ENCODE assay signal across 8 cellular contexts in the genomic region with DNA sequence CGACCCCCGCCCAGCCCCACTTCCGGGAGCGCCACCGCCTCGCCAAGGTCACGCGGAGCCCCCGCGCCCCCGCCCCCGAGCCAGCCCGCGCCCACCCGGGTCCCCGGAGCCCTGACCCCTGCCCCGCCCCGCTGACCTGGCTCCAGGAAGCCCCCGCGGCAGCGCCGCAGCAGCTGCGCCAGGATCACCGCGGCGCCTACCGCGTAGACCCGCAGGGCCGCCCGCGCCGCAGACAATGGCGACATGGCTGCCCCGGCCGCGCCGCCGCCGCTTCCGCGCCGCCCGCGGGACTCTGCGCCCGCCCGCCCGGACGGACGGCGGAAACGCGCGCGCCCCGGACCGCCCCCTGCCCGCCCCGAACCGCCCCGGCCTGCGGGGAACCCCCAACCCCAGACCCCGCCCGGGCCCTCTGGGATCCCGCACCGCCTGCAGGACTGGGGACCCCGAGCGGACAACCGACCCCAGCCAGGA. TPM values are rescaled to one million over a fixed set of nuclear protein-coding genes. Genes with fewer than 3 reads are reported as not detected.
DNase-seq lines count a peak whose midpoint lies in the region; TF ChIP-seq lines count a peak whose summit lies in the region.

A gene with protein sequence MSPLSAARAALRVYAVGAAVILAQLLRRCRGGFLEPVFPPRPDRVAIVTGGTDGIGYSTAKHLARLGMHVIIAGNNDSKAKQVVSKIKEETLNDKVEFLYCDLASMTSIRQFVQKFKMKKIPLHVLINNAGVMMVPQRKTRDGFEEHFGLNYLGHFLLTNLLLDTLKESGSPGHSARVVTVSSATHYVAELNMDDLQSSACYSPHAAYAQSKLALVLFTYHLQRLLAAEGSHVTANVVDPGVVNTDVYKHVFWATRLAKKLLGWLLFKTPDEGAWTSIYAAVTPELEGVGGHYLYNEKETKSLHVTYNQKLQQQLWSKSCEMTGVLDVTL (minus strand): TSS at position 296 of the 471 bp plus-strand sequence. CDS start 51 bp downstream, at position 245.
A gene (minus strand): TSS at position 296 of the 471 bp plus-strand sequence. CDS start 10,257 bp downstream, outside the sequence.

- peak within 1 kb of the TSS; percentile 80 for H3K27ac Mint-ChIP-seq in HFFc6

- DNase-seq in HFFc6: no peak
- DNase-seq in RPMI8226: peak; percentile 58
- no peak for DNase-seq in astrocyte of the cerebellum (ENCODE audit: low read depth)
- DNase-seq in iPS-NIHi11 (ENCODE audit: low spot score): peak; percentile 81
- DNase-seq in stimulated activated CD4-positive, alpha-beta T cell treated with anti-CD3 and anti-CD28 coated beads, Interleukin-15, amount 100 ng/mL, for 24 hours: peak; percentile 71
- no peak for DNase-seq in effector CD8-positive, alpha-beta T cell (lab: John Stamatoyannopoulos, UW)
- no peak for DNase-seq in NCI-H446 treated with DMSO at 0.1 percent for 48 hours (lab: John Stamatoyannopoulos, UW)

- H3K4me1 ChIP-seq in ES-I3 (ENCODE audit: insufficient read depth, low read length): peaks cover 10% of the 10 kb centered on the region; the same call in 1 of the 2 replicates

- H3K9ac ChIP-seq in ES-I3 (ENCODE audit: low read depth, low read length): peak within 1 kb of the TSS; percentile 92

- peaks cover 2% of the 10 kb centered on the region; the same call in 1 of the 2 replicates for H3K27me3 Mint-ChIP-seq in HFFc6 (ENCODE audit: insufficient read depth)

- TF ChIP-seq CTCF in HFFc6 (IDR thresholded peaks at IDR 0.05): no peak
- no peak for TF ChIP-seq CTCF in astrocyte of the cerebellum (IDR thresholded peaks at IDR 0.05; ENCODE audit: low read depth, low read length, missing control alignments)

- H3K4me3 ChIP-seq in astrocyte of the cerebellum (ENCODE audit: low read depth, low read length): peak within 1 kb of the TSS; percentile 75

- no peaks in the 10 kb centered on the region for H3K36me3 Mint-ChIP-seq in HFFc6 (ENCODE audit: low read depth)

- peak within 1 kb of the TSS; percentile 79 for H3K4me3 Mint-ChIP-seq in HFFc6

- in situ Hi-C loops in astrocyte of the cerebellum (cut with HindIII; ENCODE audit: low sequenced_read_pairs): no loop called here

- peaks cover 41% of the 10 kb centered on the region for H3K4me1 Mint-ChIP-seq in HFFc6 (ENCODE audit: low read depth)

- no peaks in the 10 kb centered on the region for H3K9me3 Mint-ChIP-seq in HFFc6

- peaks cover 3% of the 10 kb centered on the region; the same call in 1 of the 2 replicates for H3K36me3 ChIP-seq in ES-I3 (ENCODE audit: insufficient read depth, low read length)

- H3K9me3 ChIP-seq in ES-I3 (ENCODE audit: control insufficient read depth, insufficient read depth, low read length): no peaks in the 10 kb centered on the region

RNA-seq across cellular contexts. Expression of the first gene that starts in this region (rescaled TPM):
- 10 to 100 TPM; 19.6 to 27.1 (median 22.9) TPM for total RNA-seq in HFFc6 (2021; fragmentation: NEBNext Ultra II Directional; extraction: Animal tissue kit (Norgen Biotek cat#: 25700))

RNA-seq across cellular contexts. Expression of the second gene that starts in this region (rescaled TPM):
- 10 to 100 TPM; 24.7 to 29.6 (median 25.6) TPM for total RNA-seq in HFFc6 (2021; fragmentation: NEBNext Ultra II Directional; extraction: Animal tissue kit (Norgen Biotek cat#: 25700))

Comparison
In these comparisons a context has a peak if more than half of its experiments do, and no peak if none do; other contexts are left out.
1. DNase-seq: peak in RPMI8226 (single experiment), iPS-NIHi11 (single experiment) and stimulated activated CD4-positive, alpha-beta T cell treated with anti-CD3 and anti-CD28 coated beads, Interleukin-15, amount 100 ng/mL, for 24 hours (single experiment); none in HFFc6 (single experiment), astrocyte of the cerebellum (single experiment), effector CD8-positive, alpha-beta T cell (single experiment) and NCI-H446 treated with DMSO at 0.1 percent for 48 hours (single experiment).